1 cellular context compared by ENCODE assay signal in the genomic region with DNA sequence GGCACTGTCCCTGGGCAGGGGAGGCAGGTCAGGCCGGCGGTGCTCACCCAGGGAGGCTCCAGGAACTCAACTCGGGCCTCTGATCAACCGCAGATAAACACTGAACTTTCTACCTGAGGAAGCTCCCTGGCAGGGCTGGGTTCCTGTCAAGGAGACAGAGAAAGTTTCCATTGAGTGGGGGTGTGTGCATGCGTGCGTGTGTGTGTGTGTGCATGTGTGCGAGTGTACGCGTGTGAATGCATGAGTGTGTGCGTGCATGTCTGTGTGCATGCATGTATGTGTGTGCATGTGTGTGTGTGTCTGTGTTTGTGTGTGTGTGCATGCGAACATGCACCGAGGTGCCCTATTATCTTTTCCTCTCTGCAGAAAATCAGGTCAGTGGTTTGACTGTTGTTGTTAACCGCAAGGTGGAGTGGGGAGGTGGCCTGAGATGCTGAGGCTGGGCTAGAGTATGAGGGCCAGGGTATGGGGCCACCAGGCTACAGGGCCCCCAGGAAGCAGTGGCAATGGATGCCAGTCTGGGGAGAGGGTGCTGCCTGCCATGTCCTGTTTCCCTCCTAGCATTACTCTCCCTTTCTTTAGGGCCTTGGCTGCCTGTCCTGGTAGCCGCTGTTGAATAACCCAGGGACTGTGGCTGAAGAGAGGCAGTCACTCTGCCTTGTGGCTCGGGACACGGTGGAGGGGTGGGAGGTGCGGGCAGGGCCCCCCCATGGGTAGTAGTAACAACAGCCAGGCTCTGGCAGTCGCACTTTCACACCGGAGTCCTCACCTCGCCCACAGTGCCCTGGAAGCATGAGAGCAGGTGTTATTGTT.
A peak's percentile ranks its signal among the peaks of the same experiment; 100 is the strongest.
TF ChIP-seq lines count a peak whose summit lies in the region.

No MANE protein-coding gene starts in this region.

TF ChIP-seq in HepG2, 621 proteins besides CTCF, POLR2A, EP300 and RAD21 (continued from another document and continues in another):
- TF ChIP-seq, protein P1, sequence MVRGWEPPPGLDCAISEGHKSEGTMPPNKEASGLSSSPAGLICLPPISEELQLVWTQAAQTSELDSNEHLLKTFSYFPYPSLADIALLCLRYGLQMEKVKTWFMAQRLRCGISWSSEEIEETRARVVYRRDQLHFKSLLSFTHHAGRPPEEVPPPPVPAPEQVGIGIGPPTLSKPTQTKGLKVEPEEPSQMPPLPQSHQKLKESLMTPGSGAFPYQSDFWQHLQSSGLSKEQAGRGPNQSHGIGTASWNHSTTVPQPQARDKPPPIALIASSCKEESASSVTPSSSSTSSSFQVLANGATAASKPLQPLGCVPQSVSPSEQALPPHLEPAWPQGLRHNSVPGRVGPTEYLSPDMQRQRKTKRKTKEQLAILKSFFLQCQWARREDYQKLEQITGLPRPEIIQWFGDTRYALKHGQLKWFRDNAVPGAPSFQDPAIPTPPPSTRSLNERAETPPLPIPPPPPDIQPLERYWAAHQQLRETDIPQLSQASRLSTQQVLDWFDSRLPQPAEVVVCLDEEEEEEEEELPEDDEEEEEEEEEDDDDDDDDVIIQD (CRISPR knock-in tag; IDR thresholded peaks at IDR 0.05; ENCODE audit: low read depth) = no peak
- TF ChIP-seq GATAD2A (CRISPR knock-in tag; IDR thresholded peaks at IDR 0.05) = peak; percentile 24; the same call in 1 of the 2 replicates
- TF ChIP-seq, protein P2, sequence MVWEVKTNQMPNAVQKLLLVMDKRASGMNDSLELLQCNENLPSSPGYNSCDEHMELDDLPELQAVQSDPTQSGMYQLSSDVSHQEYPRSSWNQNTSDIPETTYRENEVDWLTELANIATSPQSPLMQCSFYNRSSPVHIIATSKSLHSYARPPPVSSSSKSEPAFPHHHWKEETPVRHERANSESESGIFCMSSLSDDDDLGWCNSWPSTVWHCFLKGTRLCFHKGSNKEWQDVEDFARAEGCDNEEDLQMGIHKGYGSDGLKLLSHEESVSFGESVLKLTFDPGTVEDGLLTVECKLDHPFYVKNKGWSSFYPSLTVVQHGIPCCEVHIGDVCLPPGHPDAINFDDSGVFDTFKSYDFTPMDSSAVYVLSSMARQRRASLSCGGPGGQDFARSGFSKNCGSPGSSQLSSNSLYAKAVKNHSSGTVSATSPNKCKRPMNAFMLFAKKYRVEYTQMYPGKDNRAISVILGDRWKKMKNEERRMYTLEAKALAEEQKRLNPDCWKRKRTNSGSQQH (CRISPR knock-in tag; IDR thresholded peaks at IDR 0.05; ENCODE audit: low read depth) = no peak
- TF ChIP-seq ZNF230 (CRISPR knock-in tag; IDR thresholded peaks at IDR 0.05) = no peak; the same call in 1 of the 2 replicates
- no peak for TF ChIP-seq SIX4 (CRISPR knock-in tag; IDR thresholded peaks at IDR 0.05)
- no peak for TF ChIP-seq MAFK (conservative IDR thresholded peaks at IDR 0.05 in 1 of 2, IDR thresholded peaks at IDR 0.05 in 1 of 2; ENCODE audit: low read length in 2 of 2)
- TF ChIP-seq, protein P3, sequence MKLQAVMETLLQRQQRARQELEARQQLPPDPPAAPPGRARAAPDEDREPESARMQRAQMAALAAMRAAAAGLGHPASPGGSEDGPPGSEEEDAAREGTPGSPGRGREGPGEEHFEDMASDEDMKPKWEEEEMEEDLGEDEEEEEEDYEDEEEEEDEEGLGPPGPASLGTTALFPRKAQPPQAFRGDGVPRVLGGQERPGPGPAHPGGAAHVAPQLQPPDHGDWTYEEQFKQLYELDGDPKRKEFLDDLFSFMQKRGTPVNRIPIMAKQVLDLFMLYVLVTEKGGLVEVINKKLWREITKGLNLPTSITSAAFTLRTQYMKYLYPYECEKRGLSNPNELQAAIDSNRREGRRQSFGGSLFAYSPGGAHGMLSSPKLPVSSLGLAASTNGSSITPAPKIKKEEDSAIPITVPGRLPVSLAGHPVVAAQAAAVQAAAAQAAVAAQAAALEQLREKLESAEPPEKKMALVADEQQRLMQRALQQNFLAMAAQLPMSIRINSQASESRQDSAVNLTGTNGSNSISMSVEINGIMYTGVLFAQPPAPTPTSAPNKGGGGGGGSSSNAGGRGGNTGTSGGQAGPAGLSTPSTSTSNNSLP (IDR thresholded peaks at IDR 0.05; ENCODE audit: low read depth, low read length) = no peak
- TF ChIP-seq ZNF782 (CRISPR knock-in tag; IDR thresholded peaks at IDR 0.05; ENCODE audit: borderline replicate concordance) = no peak
- no peak for TF ChIP-seq RBFOX2 (IDR thresholded peaks at IDR 0.05; ENCODE audit: low read depth, low read length)
- no peak for TF ChIP-seq THAP11 (CRISPR knock-in tag; IDR thresholded peaks at IDR 0.05)
- no peak for TF ChIP-seq MBD4 (IDR thresholded peaks at IDR 0.05; ENCODE audit: borderline replicate concordance, low read length)
- TF ChIP-seq ZNF382 (CRISPR knock-in tag; IDR thresholded peaks at IDR 0.05; ENCODE audit: borderline replicate concordance) = no peak
- TF ChIP-seq SP1 (IDR thresholded peaks at IDR 0.05) = no peak
- no peak for TF ChIP-seq SP1 (CRISPR knock-in tag; IDR thresholded peaks at IDR 0.05)
- TF ChIP-seq RBM22 (optimal IDR thresholded peaks at IDR 0.05; ENCODE audit: low read length) = no peak
- no peak for TF ChIP-seq ZNF777 (CRISPR knock-in tag; IDR thresholded peaks at IDR 0.05)
- no peak for TF ChIP-seq NFATC3 (CRISPR knock-in tag; IDR thresholded peaks at IDR 0.05)
- TF ChIP-seq, protein P4, sequence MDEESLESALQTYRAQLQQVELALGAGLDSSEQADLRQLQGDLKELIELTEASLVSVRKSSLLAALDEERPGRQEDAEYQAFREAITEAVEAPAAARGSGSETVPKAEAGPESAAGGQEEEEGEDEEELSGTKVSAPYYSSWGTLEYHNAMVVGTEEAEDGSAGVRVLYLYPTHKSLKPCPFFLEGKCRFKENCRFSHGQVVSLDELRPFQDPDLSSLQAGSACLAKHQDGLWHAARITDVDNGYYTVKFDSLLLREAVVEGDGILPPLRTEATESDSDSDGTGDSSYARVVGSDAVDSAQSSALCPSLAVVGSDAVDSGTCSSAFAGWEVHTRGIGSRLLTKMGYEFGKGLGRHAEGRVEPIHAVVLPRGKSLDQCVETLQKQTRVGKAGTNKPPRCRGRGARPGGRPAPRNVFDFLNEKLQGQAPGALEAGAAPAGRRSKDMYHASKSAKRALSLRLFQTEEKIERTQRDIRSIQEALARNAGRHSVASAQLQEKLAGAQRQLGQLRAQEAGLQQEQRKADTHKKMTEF (CRISPR knock-in tag; IDR thresholded peaks at IDR 0.05) = no peak
- TF ChIP-seq, protein P5, sequence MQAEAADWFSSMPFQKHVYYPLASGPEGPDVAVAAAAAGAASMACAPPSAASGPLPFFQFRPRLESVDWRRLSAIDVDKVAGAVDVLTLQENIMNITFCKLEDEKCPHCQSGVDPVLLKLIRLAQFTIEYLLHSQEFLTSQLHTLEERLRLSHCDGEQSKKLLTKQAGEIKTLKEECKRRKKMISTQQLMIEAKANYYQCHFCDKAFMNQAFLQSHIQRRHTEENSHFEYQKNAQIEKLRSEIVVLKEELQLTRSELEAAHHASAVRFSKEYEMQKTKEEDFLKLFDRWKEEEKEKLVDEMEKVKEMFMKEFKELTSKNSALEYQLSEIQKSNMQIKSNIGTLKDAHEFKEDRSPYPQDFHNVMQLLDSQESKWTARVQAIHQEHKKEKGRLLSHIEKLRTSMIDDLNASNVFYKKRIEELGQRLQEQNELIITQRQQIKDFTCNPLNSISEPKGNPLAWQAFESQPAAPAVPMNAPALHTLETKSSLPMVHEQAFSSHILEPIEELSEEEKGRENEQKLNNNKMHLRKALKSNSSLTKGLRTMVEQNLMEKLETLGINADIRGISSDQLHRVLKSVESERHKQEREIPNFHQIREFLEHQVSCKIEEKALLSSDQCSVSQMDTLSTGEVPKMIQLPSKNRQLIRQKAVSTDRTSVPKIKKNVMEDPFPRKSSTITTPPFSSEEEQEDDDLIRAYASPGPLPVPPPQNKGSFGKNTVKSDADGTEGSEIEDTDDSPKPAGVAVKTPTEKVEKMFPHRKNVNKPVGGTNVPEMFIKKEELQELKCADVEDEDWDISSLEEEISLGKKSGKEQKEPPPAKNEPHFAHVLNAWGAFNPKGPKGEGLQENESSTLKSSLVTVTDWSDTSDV (CRISPR knock-in tag; IDR thresholded peaks at IDR 0.05) = no peak
- no peak for TF ChIP-seq MBNL3 (CRISPR knock-in tag; conservative IDR thresholded peaks at IDR 0.05)
- TF ChIP-seq ZNF337 (CRISPR knock-in tag; IDR thresholded peaks at IDR 0.05; ENCODE audit: borderline replicate concordance, low read depth) = no peak
- TF ChIP-seq NR1H2 (CRISPR knock-in tag; IDR thresholded peaks at IDR 0.05; ENCODE audit: borderline replicate concordance, low read depth) = no peak
- no peak for TF ChIP-seq ZNF331 (CRISPR knock-in tag; IDR thresholded peaks at IDR 0.05)
- TF ChIP-seq ATF7-NPFF (CRISPR knock-in tag; IDR thresholded peaks at IDR 0.05; ENCODE audit: low read depth) = no peak
- no peak for TF ChIP-seq NFYC (CRISPR knock-in tag; IDR thresholded peaks at IDR 0.05)
- TF ChIP-seq, protein P6, sequence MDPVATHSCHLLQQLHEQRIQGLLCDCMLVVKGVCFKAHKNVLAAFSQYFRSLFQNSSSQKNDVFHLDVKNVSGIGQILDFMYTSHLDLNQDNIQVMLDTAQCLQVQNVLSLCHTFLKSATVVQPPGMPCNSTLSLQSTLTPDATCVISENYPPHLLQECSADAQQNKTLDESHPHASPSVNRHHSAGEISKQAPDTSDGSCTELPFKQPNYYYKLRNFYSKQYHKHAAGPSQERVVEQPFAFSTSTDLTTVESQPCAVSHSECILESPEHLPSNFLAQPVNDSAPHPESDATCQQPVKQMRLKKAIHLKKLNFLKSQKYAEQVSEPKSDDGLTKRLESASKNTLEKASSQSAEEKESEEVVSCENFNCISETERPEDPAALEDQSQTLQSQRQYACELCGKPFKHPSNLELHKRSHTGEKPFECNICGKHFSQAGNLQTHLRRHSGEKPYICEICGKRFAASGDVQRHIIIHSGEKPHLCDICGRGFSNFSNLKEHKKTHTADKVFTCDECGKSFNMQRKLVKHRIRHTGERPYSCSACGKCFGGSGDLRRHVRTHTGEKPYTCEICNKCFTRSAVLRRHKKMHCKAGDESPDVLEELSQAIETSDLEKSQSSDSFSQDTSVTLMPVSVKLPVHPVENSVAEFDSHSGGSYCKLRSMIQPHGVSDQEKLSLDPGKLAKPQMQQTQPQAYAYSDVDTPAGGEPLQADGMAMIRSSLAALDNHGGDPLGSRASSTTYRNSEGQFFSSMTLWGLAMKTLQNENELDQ (CRISPR knock-in tag; IDR thresholded peaks at IDR 0.05; ENCODE audit: borderline replicate concordance) = no peak
- TF ChIP-seq XBP1 (CRISPR knock-in tag; IDR thresholded peaks at IDR 0.05) = no peak
- TF ChIP-seq, protein P7, sequence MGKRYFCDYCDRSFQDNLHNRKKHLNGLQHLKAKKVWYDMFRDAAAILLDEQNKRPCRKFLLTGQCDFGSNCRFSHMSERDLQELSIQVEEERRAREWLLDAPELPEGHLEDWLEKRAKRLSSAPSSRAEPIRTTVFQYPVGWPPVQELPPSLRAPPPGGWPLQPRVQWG (CRISPR knock-in tag; IDR thresholded peaks at IDR 0.05; ENCODE audit: borderline replicate concordance, low read depth) = no peak
- TF ChIP-seq, protein P8, sequence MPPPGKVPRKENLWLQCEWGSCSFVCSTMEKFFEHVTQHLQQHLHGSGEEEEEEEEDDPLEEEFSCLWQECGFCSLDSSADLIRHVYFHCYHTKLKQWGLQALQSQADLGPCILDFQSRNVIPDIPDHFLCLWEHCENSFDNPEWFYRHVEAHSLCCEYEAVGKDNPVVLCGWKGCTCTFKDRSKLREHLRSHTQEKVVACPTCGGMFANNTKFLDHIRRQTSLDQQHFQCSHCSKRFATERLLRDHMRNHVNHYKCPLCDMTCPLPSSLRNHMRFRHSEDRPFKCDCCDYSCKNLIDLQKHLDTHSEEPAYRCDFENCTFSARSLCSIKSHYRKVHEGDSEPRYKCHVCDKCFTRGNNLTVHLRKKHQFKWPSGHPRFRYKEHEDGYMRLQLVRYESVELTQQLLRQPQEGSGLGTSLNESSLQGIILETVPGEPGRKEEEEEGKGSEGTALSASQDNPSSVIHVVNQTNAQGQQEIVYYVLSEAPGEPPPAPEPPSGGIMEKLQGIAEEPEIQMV (CRISPR knock-in tag; IDR thresholded peaks at IDR 0.05; ENCODE audit: low read depth) = no peak
- no peak for TF ChIP-seq ZNF430 (CRISPR knock-in tag; IDR thresholded peaks at IDR 0.05)
- no peak for TF ChIP-seq PCBP2 (optimal IDR thresholded peaks at IDR 0.05; ENCODE audit: low read depth, low read length, poor library complexity, severe bottlenecking)
- TF ChIP-seq ZNF350 (CRISPR knock-in tag; IDR thresholded peaks at IDR 0.05; ENCODE audit: borderline replicate concordance, low read depth) = peak; percentile 40; the same call in 1 of the 2 replicates
- TF ChIP-seq KAT2B (IDR thresholded peaks at IDR 0.05; ENCODE audit: borderline replicate concordance, low read depth, low read length) = no peak
- TF ChIP-seq DPF2 (CRISPR knock-in tag; IDR thresholded peaks at IDR 0.05; ENCODE audit: borderline replicate concordance, low read depth) = peak; percentile 40; the same call in 1 of the 2 replicates
- TF ChIP-seq ZSCAN21 (CRISPR knock-in tag; IDR thresholded peaks at IDR 0.05; ENCODE audit: borderline replicate concordance) = no peak; the same call in 1 of the 2 replicates
- no peak for TF ChIP-seq ZSCAN30 (CRISPR knock-in tag; IDR thresholded peaks at IDR 0.05)
- TF ChIP-seq, protein P9, sequence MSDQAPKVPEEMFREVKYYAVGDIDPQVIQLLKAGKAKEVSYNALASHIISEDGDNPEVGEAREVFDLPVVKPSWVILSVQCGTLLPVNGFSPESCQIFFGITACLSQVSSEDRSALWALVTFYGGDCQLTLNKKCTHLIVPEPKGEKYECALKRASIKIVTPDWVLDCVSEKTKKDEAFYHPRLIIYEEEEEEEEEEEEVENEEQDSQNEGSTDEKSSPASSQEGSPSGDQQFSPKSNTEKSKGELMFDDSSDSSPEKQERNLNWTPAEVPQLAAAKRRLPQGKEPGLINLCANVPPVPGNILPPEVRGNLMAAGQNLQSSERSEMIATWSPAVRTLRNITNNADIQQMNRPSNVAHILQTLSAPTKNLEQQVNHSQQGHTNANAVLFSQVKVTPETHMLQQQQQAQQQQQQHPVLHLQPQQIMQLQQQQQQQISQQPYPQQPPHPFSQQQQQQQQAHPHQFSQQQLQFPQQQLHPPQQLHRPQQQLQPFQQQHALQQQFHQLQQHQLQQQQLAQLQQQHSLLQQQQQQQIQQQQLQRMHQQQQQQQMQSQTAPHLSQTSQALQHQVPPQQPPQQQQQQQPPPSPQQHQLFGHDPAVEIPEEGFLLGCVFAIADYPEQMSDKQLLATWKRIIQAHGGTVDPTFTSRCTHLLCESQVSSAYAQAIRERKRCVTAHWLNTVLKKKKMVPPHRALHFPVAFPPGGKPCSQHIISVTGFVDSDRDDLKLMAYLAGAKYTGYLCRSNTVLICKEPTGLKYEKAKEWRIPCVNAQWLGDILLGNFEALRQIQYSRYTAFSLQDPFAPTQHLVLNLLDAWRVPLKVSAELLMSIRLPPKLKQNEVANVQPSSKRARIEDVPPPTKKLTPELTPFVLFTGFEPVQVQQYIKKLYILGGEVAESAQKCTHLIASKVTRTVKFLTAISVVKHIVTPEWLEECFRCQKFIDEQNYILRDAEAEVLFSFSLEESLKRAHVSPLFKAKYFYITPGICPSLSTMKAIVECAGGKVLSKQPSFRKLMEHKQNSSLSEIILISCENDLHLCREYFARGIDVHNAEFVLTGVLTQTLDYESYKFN (CRISPR knock-in tag; conservative IDR thresholded peaks at IDR 0.05) = peak; percentile 47; the same call in 1 of the 2 replicates
- TF ChIP-seq MEF2D (CRISPR knock-in tag; IDR thresholded peaks at IDR 0.05) = no peak
- no peak for TF ChIP-seq ZNF781 (CRISPR knock-in tag; IDR thresholded peaks at IDR 0.05; ENCODE audit: borderline replicate concordance, not compliant biosample characterization)
- no peak for TF ChIP-seq ETV6 (CRISPR knock-in tag; conservative IDR thresholded peaks at IDR 0.05)
- TF ChIP-seq, protein P10, sequence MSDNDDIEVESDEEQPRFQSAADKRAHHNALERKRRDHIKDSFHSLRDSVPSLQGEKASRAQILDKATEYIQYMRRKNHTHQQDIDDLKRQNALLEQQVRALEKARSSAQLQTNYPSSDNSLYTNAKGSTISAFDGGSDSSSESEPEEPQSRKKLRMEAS (IDR thresholded peaks at IDR 0.05) = 0 out of 2 replicates have a peak, but pooled peaks have one; percentile 33
- no peak for TF ChIP-seq ZNF34 (CRISPR knock-in tag; IDR thresholded peaks at IDR 0.05; ENCODE audit: borderline replicate concordance)
- no peak for TF ChIP-seq ZNF567 (CRISPR knock-in tag; IDR thresholded peaks at IDR 0.05; ENCODE audit: borderline replicate concordance)
- no peak for TF ChIP-seq ZNF496 (CRISPR knock-in tag; IDR thresholded peaks at IDR 0.05; ENCODE audit: insufficient replicate concordance)
